Comparison of ENCODE assay signal across 9 cellular contexts in the genomic region with DNA sequence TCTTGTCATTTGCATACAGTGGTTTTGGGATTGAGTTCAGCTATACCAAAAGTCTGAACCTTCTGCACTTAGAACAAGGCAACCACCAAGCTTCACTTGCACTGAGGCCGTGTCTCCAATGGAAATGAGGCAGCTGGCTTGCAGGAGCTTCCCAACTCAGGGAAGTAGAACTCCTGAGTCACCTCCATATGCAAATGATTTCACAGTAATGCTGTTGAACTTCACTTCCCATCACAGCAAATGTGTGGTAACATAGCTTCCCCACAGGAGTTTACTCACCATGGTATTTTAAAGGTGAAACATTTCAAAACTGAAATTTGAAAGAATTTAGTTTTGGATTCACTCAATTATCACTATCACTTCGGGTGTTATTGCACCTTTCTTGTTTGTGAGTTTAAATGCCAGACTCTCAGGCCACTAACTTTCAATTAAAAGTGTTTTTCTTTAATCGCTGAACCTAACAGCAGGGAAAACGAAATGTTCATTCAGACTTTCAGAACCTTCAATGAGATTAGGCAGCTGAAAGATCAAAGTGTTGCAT. TPM values are rescaled to one million over a fixed set of nuclear protein-coding genes. Genes with fewer than 3 reads are reported as not detected.
DNase-seq lines count a peak whose midpoint lies in the region; ATAC-seq and TF ChIP-seq lines count a peak whose summit lies in the region.
"Had no signal": no experiment of that assay in that cellular context is flagged by ENCODE, and none has a peak within 500 bp of the region (broad histone marks: within the 10 kb centered on the region; RNA-seq: fewer than 3 reads in every experiment).

No MANE protein-coding gene starts in this region.

- H3K9me2 ChIP-seq in PC-3 (replicated peaks; ENCODE audit: low read length), result no peaks in the 10 kb centered on the region

- in situ Hi-C loops in Caki2 (cut with HindIII; ENCODE audit: low pct_unique_long_range_greater_than_20kb, low sequenced_read_pairs), result no loop called here
- in situ Hi-C loops in mammary epithelial cell (cut with MboI; ENCODE audit: low sequenced_read_pairs in 2 of 2), result loop anchor here (10.0 kb wide), 1 partner anchor 125 kb away; no protein-coding TSS in a partner anchor

- no peaks in the 10 kb centered on the region for H3K9me3 Mint-ChIP-seq in neural progenitor cell

- intact Hi-C loops in mammary epithelial cell (cut with micrococcal nuclease), result no loop called here
- intact Hi-C loops in PC-3 (cut with micrococcal nuclease), result no loop called here

- H3K4me3 Mint-ChIP-seq in neural progenitor cell, result no peak overlapping the region

- H3K27ac Mint-ChIP-seq in neural progenitor cell, result no peak overlapping the region

- peaks cover 28% of the 10 kb centered on the region for H3K36me3 ChIP-seq in mammary epithelial cell (ENCODE audit: insufficient read depth, low read length)
- no peaks in the 10 kb centered on the region for H3K36me3 ChIP-seq in neural progenitor cell
- peaks cover 24% of the 10 kb centered on the region; the same call in 1 of the 2 replicates for H3K36me3 ChIP-seq in PC-3 (ENCODE audit: low read depth, low read length)

- H3K4me3 ChIP-seq in mammary epithelial cell (replicated peaks in 1 of 3; ENCODE audit: insufficient read depth in 1 of 3, low read depth in 2 of 3, low read length in 3 of 3) (no peak overlapping the region), neural progenitor cell (no peak overlapping the region), PC-3 (ENCODE audit: low read length) (no peak overlapping the region)

- no peak overlapping the region for H3K9ac ChIP-seq in mammary epithelial cell (ENCODE audit: insufficient read depth, low read length)
- H3K9ac ChIP-seq in neural progenitor cell, result no peak overlapping the region
- H3K9ac ChIP-seq in PC-3 (ENCODE audit: low read length), result no peak overlapping the region

- POLR2A ChIA-PET in PC-3 (lab: Charles Lee; ENCODE audit: unreplicated experiment), result no interaction called here

- no peak overlapping the region for H2AFZ ChIP-seq in mammary epithelial cell (ENCODE audit: low read depth, low read length)
- H2AFZ ChIP-seq in neural progenitor cell (replicated peaks), result no peak overlapping the region
- H2AFZ ChIP-seq in PC-3 (ENCODE audit: low read length), result no peak overlapping the region

- H3K4me1 Mint-ChIP-seq in neural progenitor cell, result peaks cover 15% of the 10 kb centered on the region

- CTCF ChIA-PET in mammary epithelial cell (lab: Charles Lee; ENCODE audit: low non-redundant PET), result interaction anchor here (0.8 kb wide), 1 partner anchor 9 kb away, joined by 4 read pairs; the partner anchor contains the start of gene CD274
- CTCF ChIA-PET in PC-3 (lab: Charles Lee), result no interaction called here

- H3K4me1 ChIP-seq in mammary epithelial cell (ENCODE audit: insufficient read depth, low read length) (peaks cover 11% of the 10 kb centered on the region), neural progenitor cell (no peaks in the 10 kb centered on the region), PC-3 (ENCODE audit: insufficient read depth, low read length) (peaks cover 20% of the 10 kb centered on the region)

- peaks cover 3% of the 10 kb centered on the region for H3K27me3 Mint-ChIP-seq in neural progenitor cell (ENCODE audit: insufficient read depth, low read depth)

- no peaks in the 10 kb centered on the region for H3K27me3 ChIP-seq in mammary epithelial cell (ENCODE audit: insufficient read depth, low read length)
- H3K27me3 ChIP-seq in neural progenitor cell, result no peaks in the 10 kb centered on the region
- no peaks in the 10 kb centered on the region for H3K27me3 ChIP-seq in PC-3 (ENCODE audit: low read length)

- peaks cover 47% of the 10 kb centered on the region for H3K79me2 ChIP-seq in mammary epithelial cell (ENCODE audit: insufficient read depth, low read length)
- H3K79me2 ChIP-seq in neural progenitor cell (ENCODE audit: low read depth), result no peaks in the 10 kb centered on the region
- H3K79me2 ChIP-seq in PC-3 (ENCODE audit: low read length), result peaks cover 22% of the 10 kb centered on the region

- DNase-seq in Caki2 (ENCODE audit: low read depth) (peak; percentile 29), mammary epithelial cell (peak; percentile 42), NCI-H2171 treated with DMSO at 0.1 percent for 48 hours (lab: John Stamatoyannopoulos, UW) (no peak), neural progenitor cell (ENCODE audit: low spot score) (no peak), PC-3 (no peak)
- DNase-seq in effector CD4-positive, alpha-beta T cell, result no peak
- DNase-seq: NCI-H2081 treated with DMSO at 0.1 percent for 48 hours had no signal

- H4K20me1 ChIP-seq in mammary epithelial cell (ENCODE audit: insufficient read depth, low read length) (no peaks in the 10 kb centered on the region), neural progenitor cell (ENCODE audit: low read depth) (no peaks in the 10 kb centered on the region), PC-3 (ENCODE audit: low read length) (no peaks in the 10 kb centered on the region)

- H3K36me3 Mint-ChIP-seq in neural progenitor cell, result no peaks in the 10 kb centered on the region

- ATAC-seq in GM19463 (IDR thresholded peaks at IDR 0.05; ENCODE audit: unreplicated experiment) (peak; percentile 64), HG03442 (IDR thresholded peaks at IDR 0.05; ENCODE audit: unreplicated experiment) (peak; percentile 54), PC-3 (no peak)

- dilution Hi-C loops in mammary epithelial cell (cut with HindIII; ENCODE audit: low sequenced_read_pairs), result no loop called here

- H3F3A ChIP-seq in neural progenitor cell (ENCODE audit: low read depth), result no peaks in the 10 kb centered on the region
- no peaks in the 10 kb centered on the region for H3F3A ChIP-seq in PC-3 (ENCODE audit: low read length, unreplicated experiment)

- 92% methylated on average over 4 of the region's 4 CpGs for WGBS in mammary epithelial cell (ENCODE audit: low coverage, missing lambda C conversion rate)

- TF ChIP-seq CTCF in mammary epithelial cell (conservative IDR thresholded peaks at IDR 0.05 in 1 of 2, IDR thresholded peaks at IDR 0.05 in 1 of 2; ENCODE audit: extremely low read depth in 1 of 2, insufficient read depth in 1 of 2, low read depth in 1 of 2, low read length in 2 of 2) (no peak), neural progenitor cell (IDR thresholded peaks at IDR 0.05) (no peak), PC-3 (conservative IDR thresholded peaks at IDR 0.05; ENCODE audit: low read depth, low read length) (no peak)

- H3K4me2 ChIP-seq in mammary epithelial cell (ENCODE audit: insufficient read depth, low read depth, low read length), result no peak overlapping the region
- H3K4me2 ChIP-seq in neural progenitor cell, result no peak overlapping the region
- H3K4me2 ChIP-seq in PC-3 (ENCODE audit: low read length), result no peak overlapping the region

- BruUV-seq in mammary epithelial cell (replicated peaks; lab: Mats Ljungman, UMichigan), result no TSS peak
- BruUV-seq in PC-3 (replicated peaks; lab: Mats Ljungman, UMichigan), result no TSS peak

- no peaks in the 10 kb centered on the region for H3K9me3 ChIP-seq in mammary epithelial cell (replicated peaks; ENCODE audit: insufficient read depth, low read length)
- H3K9me3 ChIP-seq in neural progenitor cell (ENCODE audit: low read depth), result no peaks in the 10 kb centered on the region
- H3K9me3 ChIP-seq in PC-3 (ENCODE audit: low read length), result no peaks in the 10 kb centered on the region

- H3K27ac ChIP-seq in mammary epithelial cell (ENCODE audit: insufficient read depth, low read depth, low read length) (no peak overlapping the region), neural progenitor cell (no peak overlapping the region), PC-3 (ENCODE audit: low read length) (no peak overlapping the region)

RNA-seq across cellular contexts. Expression of gene CD274, which starts 9.0 kb away (rescaled TPM):
- total RNA-seq in Caki2 (2014; rRNA removed; shearing (Covaris generic); ENCODE audit: low replicate concordance), result 3.6 and 7.3 TPM in 2 replicates
- total RNA-seq in mammary epithelial cell (10 to 100 TPM; 19.5 to 30.6 TPM), neural progenitor cell (ENCODE audit: low replicate concordance) (not detected in 2 replicates), PC-3 (2014; rRNA removed) (3.8 and 5.1 TPM in 2 replicates)
- polyA plus RNA-seq in mammary epithelial cell, result 6.5 TPM
- not detected for polyA minus RNA-seq in mammary epithelial cell

RNA-seq across cellular contexts. Expression of gene PLGRKT, which starts 21.6 kb away (rescaled TPM):
- total RNA-seq in Caki2 (2014; rRNA removed; shearing (Covaris generic); ENCODE audit: low replicate concordance), result 34.5 and 45.1 TPM in 2 replicates
- total RNA-seq in mammary epithelial cell (10 to 100 TPM; 13.3 to 31.2 TPM), neural progenitor cell (ENCODE audit: low replicate concordance) (37.7 and 38.4 TPM in 2 replicates), PC-3 (2014; rRNA removed) (6.4 and 11.4 TPM in 2 replicates)
- 15.5 TPM for polyA plus RNA-seq in mammary epithelial cell
- polyA minus RNA-seq in mammary epithelial cell, result 6.5 TPM

RNA-seq across cellular contexts. Expression of gene PDCD1LG2, which starts 51.0 kb away (rescaled TPM):
- not detected in 2 replicates for total RNA-seq in Caki2 (2014; rRNA removed; shearing (Covaris generic); ENCODE audit: low replicate concordance)
- total RNA-seq in mammary epithelial cell (10 to 100 TPM; 12.1 to 14.5 TPM), neural progenitor cell (ENCODE audit: low replicate concordance) (not detected in 2 replicates), PC-3 (2014; rRNA removed) (0.46 and 1.4 TPM in 2 replicates)
- polyA plus RNA-seq in mammary epithelial cell, result 7.8 TPM
- 5.6 TPM for polyA minus RNA-seq in mammary epithelial cell

Comparison
In these comparisons a context has a peak if more than half of its experiments do, and no peak if none do; other contexts are left out.
1. DNase-seq: peak in Caki2 (single experiment) and mammary epithelial cell (single experiment); none in NCI-H2171 treated with DMSO at 0.1 percent for 48 hours (single experiment), effector CD4-positive, alpha-beta T cell (single experiment), neural progenitor cell (single experiment) and PC-3 (single experiment).